ENCODE assay signal across 1 cellular context in the genomic region with DNA sequence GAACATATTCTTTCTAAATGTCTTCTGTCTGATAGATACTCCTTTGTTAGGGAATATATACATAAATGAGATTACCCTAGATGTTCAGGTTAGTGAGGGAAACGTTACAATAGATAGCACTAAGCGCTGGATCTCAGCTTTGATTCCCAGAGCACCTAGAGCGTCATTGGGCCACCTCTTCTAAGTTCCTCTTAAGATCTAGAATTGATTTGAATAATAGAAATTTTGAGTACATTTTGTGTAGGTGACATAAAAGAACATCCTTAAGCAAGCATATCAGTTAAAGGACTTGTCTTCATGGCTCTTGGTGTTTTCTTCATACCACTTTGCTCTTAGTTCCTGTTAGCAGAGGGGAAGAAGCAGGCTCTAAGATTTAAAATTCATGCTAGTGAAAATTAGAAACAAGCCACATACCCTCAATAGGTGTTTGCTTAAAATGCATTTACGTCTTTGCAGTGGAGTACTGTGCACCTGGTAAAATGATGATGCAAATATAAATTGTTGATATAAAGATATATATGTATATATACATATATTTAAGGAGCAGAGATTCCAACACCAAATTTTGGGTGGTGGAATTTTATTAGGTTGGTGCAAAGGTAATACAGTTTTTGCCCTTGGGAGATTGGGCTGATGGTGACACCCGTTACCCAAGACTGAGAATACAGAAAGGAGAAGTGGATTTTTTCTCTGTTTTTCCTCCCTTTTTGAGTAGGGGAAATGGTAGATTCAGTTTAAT.
TF ChIP-seq lines count a peak whose summit lies in the region.

No MANE protein-coding gene starts in this region.

TF ChIP-seq in K562, 482 proteins besides CTCF, POLR2A, EP300 and RAD21:
- no peak for TF ChIP-seq NR2C2 (CRISPR knock-in tag; IDR thresholded peaks at IDR 0.05)
- no peak for TF ChIP-seq NR2C2 (tag; IDR thresholded peaks at IDR 0.05)
- TF ChIP-seq, protein P1, sequence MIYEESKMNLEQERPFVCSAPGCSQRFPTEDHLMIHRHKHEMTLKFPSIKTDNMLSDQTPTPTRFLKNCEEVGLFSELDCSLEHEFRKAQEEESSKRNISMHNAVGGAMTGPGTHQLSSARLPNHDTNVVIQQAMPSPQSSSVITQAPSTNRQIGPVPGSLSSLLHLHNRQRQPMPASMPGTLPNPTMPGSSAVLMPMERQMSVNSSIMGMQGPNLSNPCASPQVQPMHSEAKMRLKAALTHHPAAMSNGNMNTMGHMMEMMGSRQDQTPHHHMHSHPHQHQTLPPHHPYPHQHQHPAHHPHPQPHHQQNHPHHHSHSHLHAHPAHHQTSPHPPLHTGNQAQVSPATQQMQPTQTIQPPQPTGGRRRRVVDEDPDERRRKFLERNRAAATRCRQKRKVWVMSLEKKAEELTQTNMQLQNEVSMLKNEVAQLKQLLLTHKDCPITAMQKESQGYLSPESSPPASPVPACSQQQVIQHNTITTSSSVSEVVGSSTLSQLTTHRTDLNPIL (CRISPR knock-in tag; IDR thresholded peaks at IDR 0.05): 0 out of 2 replicates have a peak, but pooled peaks have one; percentile 50
